ENCODE assay signal across 20 cellular contexts in the genomic region with DNA sequence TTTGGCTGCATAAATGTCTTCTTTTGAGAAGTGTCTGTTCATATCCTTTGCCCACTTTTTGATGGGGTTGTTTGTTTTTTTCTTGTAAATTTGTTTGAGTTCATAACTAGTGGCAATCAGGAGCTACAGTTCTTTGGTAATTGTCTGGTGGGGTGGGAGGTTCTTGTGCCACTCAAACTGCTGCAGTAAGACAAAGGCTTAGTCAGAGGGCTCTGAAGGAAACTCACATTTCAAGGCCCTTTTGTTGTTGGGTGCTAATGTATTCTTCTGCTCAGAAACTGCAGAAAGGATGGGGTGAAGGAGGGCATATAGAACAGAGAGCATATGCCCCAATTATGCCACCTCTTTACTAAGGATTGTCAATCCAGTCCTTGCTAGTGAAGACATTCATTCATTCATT. TPM values are rescaled to one million over a fixed set of nuclear protein-coding genes. Genes with fewer than 3 reads are reported as not detected.
A peak's percentile ranks its signal among the peaks of the same experiment; 100 is the strongest.
DNase-seq lines count a peak whose midpoint lies in the region; ATAC-seq and TF ChIP-seq lines count a peak whose summit lies in the region.
"Had no signal": no experiment of that assay in that cellular context is flagged by ENCODE, and none has a peak within 500 bp of the region (broad histone marks: within the 10 kb centered on the region; RNA-seq: fewer than 3 reads in every experiment).

No MANE protein-coding gene starts in this region.

- ATAC-seq in left lobe of liver (no peak), HG02840 (IDR thresholded peaks at IDR 0.05; ENCODE audit: low FRiP score, unreplicated experiment) (no peak)
- ATAC-seq: CD8-positive, alpha-beta T cell; GM12878 had no signal

- H3K27ac Mint-ChIP-seq in neural crest cell (ENCODE audit: unreplicated experiment): peak overlapping the region; percentile 20
- H3K27ac Mint-ChIP-seq: B cell; CD8-positive, alpha-beta T cell had no signal

- H3K4me3 Mint-ChIP-seq in neural crest cell: no peak overlapping the region
- H3K4me3 Mint-ChIP-seq: B cell; CD8-positive, alpha-beta T cell had no signal

- peaks cover 11% of the 10 kb centered on the region for H3K9me3 Mint-ChIP-seq in neural crest cell
- H3K9me3 Mint-ChIP-seq: CD8-positive, alpha-beta T cell had no signal

- peaks cover 3% of the 10 kb centered on the region for H3K36me3 Mint-ChIP-seq in neural crest cell (ENCODE audit: low read depth)
- H3K36me3 Mint-ChIP-seq: CD8-positive, alpha-beta T cell had no signal

- DNase-seq in Ammon's horn (ENCODE audit: low spot score) (peak; percentile 55), foreskin melanocyte (peak; percentile 11), neural crest cell (ENCODE audit: low read depth, low spot score) (no peak), superior temporal gyrus (ENCODE audit: extremely low spot score) (peak; percentile 44), left lobe of liver (ENCODE audit: low spot score) (no peak), NCI-H69 (lab: John Stamatoyannopoulos, UW) (no peak)
- DNase-seq: 8988T; Calu3; CD8-positive, alpha-beta T cell; DMS53; DND-41; EL; GM23248 had no signal

- H3K4me1 Mint-ChIP-seq in neural crest cell: peaks cover 9% of the 10 kb centered on the region
- H3K4me1 Mint-ChIP-seq: B cell had no signal

- TF ChIP-seq CTCF in neural crest cell (conservative IDR thresholded peaks at IDR 0.05): no peak

- no peaks in the 10 kb centered on the region for H3K27me3 Mint-ChIP-seq in neural crest cell (ENCODE audit: low read depth)

RNA-seq across cellular contexts. Expression of gene MYRFL, which starts 21.9 kb away (rescaled TPM):
- total RNA-seq in neural crest cell (0.39 and 0.42 TPM in 2 replicates), left lobe of liver (0.08 TPM)
- total RNA-seq: A673; B cell; CD8-positive, alpha-beta T cell; G401; GM23248; H4; HT1080 had no signal

Comparison
In these comparisons a context has a peak if more than half of its experiments do, and no peak if none do; other contexts are left out.
1. DNase-seq: peak in Ammon's horn (single experiment), foreskin melanocyte (single experiment) and superior temporal gyrus (single experiment); none in neural crest cell (single experiment), left lobe of liver (single experiment) and NCI-H69 (single experiment).